In genomic region chr10:102312683-102313082, GRCh38 we compare ENCODE assay signal across 13 cellular contexts.
DNase-seq lines count a peak whose midpoint lies in the region; ATAC-seq lines count a peak whose summit lies in the region.
"Had no signal": no experiment of that assay in that cellular context is flagged by ENCODE, and none has a peak within 500 bp of the region (broad histone marks: within the 10 kb centered on the region; RNA-seq: fewer than 3 reads in every experiment).

No MANE protein-coding gene starts in this region.

- ATAC-seq in HG03378 (IDR thresholded peaks at IDR 0.05; ENCODE audit: unreplicated experiment) = no peak
- no peak for ATAC-seq in HG02610 (IDR thresholded peaks at IDR 0.05; ENCODE audit: unreplicated experiment)
- no peak for ATAC-seq in HG02759 (IDR thresholded peaks at IDR 0.05; ENCODE audit: unreplicated experiment)
- no peak for ATAC-seq in GM21737 (IDR thresholded peaks at IDR 0.05; ENCODE audit: unreplicated experiment)
- ATAC-seq: GM12878 had no signal

- DNase-seq in AG20443 (ENCODE audit: low spot score) (peak; percentile 25), ELR (ENCODE audit: low read depth) (peak; percentile 68), astrocyte of the hippocampus (ENCODE audit: low read depth, low spot score) (peak; percentile 35), left kidney (ENCODE audit: low read depth, low spot score) (peak; percentile 20)
- DNase-seq: activated naive CD8-positive, alpha-beta T cell treated with anti-CD3 and anti-CD28 coated beads, Interleukin-2, amount 10 ng/mL, durations not matched to agents 7 days and 5 days; NCI-H1417; NCI-H774; substantia nigra had no signal
